9 cellular contexts compared by ENCODE assay signal in genomic region chr6:38715016-38715809, GRCh38. TPM values are rescaled to one million over a fixed set of nuclear protein-coding genes. Genes with fewer than 3 reads are reported as not detected.
A peak's percentile ranks its signal among the peaks of the same experiment; 100 is the strongest.
DNase-seq lines count a peak whose midpoint lies in the region; ATAC-seq, FAIRE-seq and TF ChIP-seq lines count a peak whose summit lies in the region.
"Had no signal": no experiment of that assay in that cellular context is flagged by ENCODE, and none has a peak within 500 bp of the region (broad histone marks: within the 10 kb centered on the region; RNA-seq: fewer than 3 reads in every experiment).

TSS of gene DNAH8 (plus strand) at chr6:38715311. CDS start at chr6:38722810, 7,499 bp downstream.

- H3K4me1 ChIP-seq in endothelial cell of umbilical vein (ENCODE audit: control insufficient read depth, extremely low read depth, insufficient read depth, low read length) (peaks cover 24% of the 10 kb centered on the region), osteoblast (ENCODE audit: insufficient read depth, low read length) (peaks cover 3% of the 10 kb centered on the region)

- dilution Hi-C loops in endothelial cell of umbilical vein (cut with MboI; ENCODE audit: extremely low pct_ligation_motif_present, low sequenced_read_pairs) = no loop called here

- no peaks in the 10 kb centered on the region for H3K36me3 Mint-ChIP-seq in CD4-positive, alpha-beta T cell (ENCODE audit: low read depth)
- H3K36me3 Mint-ChIP-seq in T-helper 17 cell (ENCODE audit: low read depth) = peaks cover 8% of the 10 kb centered on the region

- H3K27me3 ChIP-seq in CD4-positive, alpha-beta T cell (ENCODE audit: control insufficient read depth, insufficient read depth, low read length) = peaks cover 28% of the 10 kb centered on the region
- H3K27me3 ChIP-seq in endothelial cell of umbilical vein (ENCODE audit: control insufficient read depth in 2 of 2, insufficient read depth in 2 of 2, low read length in 2 of 2) = no peaks in the 10 kb centered on the region
- H3K27me3 ChIP-seq in osteoblast (ENCODE audit: insufficient read depth, low read length) = peaks cover 42% of the 10 kb centered on the region

- POLR2A ChIA-PET in CD4-positive, alpha-beta T cell (lab: Charles Lee) = interaction anchor here (1.8 to 2.0 kb wide), 3 partner anchors 12 to 76 kb away, joined by 5 to 20 read pairs (median 8); partner anchors contain the start of genes BTBD9 and GLO1
- POLR2A ChIA-PET in endothelial cell of umbilical vein (lab: Charles Lee) = interaction anchor here (0.6 to 0.7 kb wide), 2 partner anchors 12 to 13 kb away, joined by 3 to 4 read pairs; no protein-coding TSS in a partner anchor

- H3K9me3 ChIP-seq in CD4-positive, alpha-beta T cell (ENCODE audit: control insufficient read depth, low read length) = no peaks in the 10 kb centered on the region
- no peaks in the 10 kb centered on the region for H3K9me3 ChIP-seq in T-helper 17 cell (ENCODE audit: control insufficient read depth, low read length, poor library complexity, severe bottlenecking)
- H3K9me3 ChIP-seq in endothelial cell of umbilical vein (replicated peaks; ENCODE audit: control insufficient read depth, insufficient read depth, low read length) = no peaks in the 10 kb centered on the region
- no peaks in the 10 kb centered on the region for H3K9me3 ChIP-seq in osteoblast (ENCODE audit: low read depth, low read length)

- H2AFZ ChIP-seq in endothelial cell of umbilical vein (ENCODE audit: low read depth, low read length) (peak within 1 kb of the TSS; percentile 96), osteoblast (ENCODE audit: low read length) (peak within 1 kb of the TSS; percentile 71)

- peak; percentile 26 for ATAC-seq in CD4-positive, alpha-beta T cell (ENCODE audit: poor library complexity)
- no peak for ATAC-seq in T-helper 17 cell
- no peak for ATAC-seq in GM18502 (IDR thresholded peaks at IDR 0.05; ENCODE audit: poor library complexity, unreplicated experiment)

- no peaks in the 10 kb centered on the region for H3K36me3 ChIP-seq in endothelial cell of umbilical vein (ENCODE audit: control insufficient read depth in 2 of 2, extremely low read depth in 1 of 2, insufficient read depth in 2 of 2, low read length in 2 of 2)
- H3K36me3 ChIP-seq in osteoblast (ENCODE audit: insufficient read depth, low read length) = no peaks in the 10 kb centered on the region

- no peak for TF ChIP-seq POLR2A in endothelial cell of umbilical vein (IDR thresholded peaks at IDR 0.05; ENCODE audit: low read depth, low read length)

- H3K79me2 ChIP-seq in endothelial cell of umbilical vein (ENCODE audit: control insufficient read depth, insufficient read depth, low read length) (no peaks in the 10 kb centered on the region), osteoblast (ENCODE audit: insufficient read depth, low read length) (no peaks in the 10 kb centered on the region)

- peaks cover 54% of the 10 kb centered on the region for H3K27me3 Mint-ChIP-seq in CD4-positive, alpha-beta T cell
- peaks cover 27% of the 10 kb centered on the region for H3K27me3 Mint-ChIP-seq in T-helper 17 cell

- no TSS peak for BruUV-seq in endothelial cell of umbilical vein (replicated peaks; lab: Mats Ljungman, UMichigan)

- peaks cover 15% of the 10 kb centered on the region for H3K4me1 Mint-ChIP-seq in CD4-positive, alpha-beta T cell (ENCODE audit: low read depth)
- H3K4me1 Mint-ChIP-seq in T-helper 17 cell = peaks cover 16% of the 10 kb centered on the region

- no peak within 1 kb of the TSS for H3K27ac ChIP-seq in CD4-positive, alpha-beta T cell (ENCODE audit: low read depth, low read length)
- peak within 1 kb of the TSS; percentile 21 for H3K27ac ChIP-seq in endothelial cell of umbilical vein (ENCODE audit: insufficient read depth, low read depth, low read length)
- no peak within 1 kb of the TSS for H3K27ac ChIP-seq in osteoblast (ENCODE audit: low read depth, low read length)

- no peak for TF ChIP-seq CTCF in CD4-positive, alpha-beta T cell (IDR thresholded peaks at IDR 0.05)
- TF ChIP-seq CTCF in endothelial cell of umbilical vein (IDR thresholded peaks at IDR 0.05; ENCODE audit: extremely low read depth in 1 of 2, insufficient read depth in 1 of 2, low read depth in 1 of 2, low read length in 2 of 2) = no peak
- no peak for TF ChIP-seq CTCF in osteoblast (IDR thresholded peaks at IDR 0.05; ENCODE audit: extremely low read depth, low read depth, low read length)

- intact Hi-C loops in CD4-positive, alpha-beta T cell (cut with DNase I, micrococcal nuclease) = no loop called here
- intact Hi-C loops in endothelial cell of umbilical vein (cut with micrococcal nuclease) = no loop called here

- H3K4me3 ChIP-seq in endothelial cell of umbilical vein (replicated peaks in 1 of 3; ENCODE audit: insufficient read depth in 1 of 3, low read depth in 1 of 3, low read length in 3 of 3) = peak within 1 kb of the TSS; percentile 45 to 61 (median 59)
- H3K4me3 ChIP-seq in osteoblast (ENCODE audit: insufficient read depth, low read length) = peak within 1 kb of the TSS; percentile 52

- peak in 1 of 10 experiments; percentile 2 for DNase-seq in CD4-positive, alpha-beta T cell
- DNase-seq in T-helper 17 cell = no peak
- DNase-seq in endothelial cell of umbilical vein (ENCODE audit: low read depth, low spot score) = no peak
- DNase-seq in osteoblast (ENCODE audit: insufficient read length, low spot score, missing footprints) = peak; percentile 80
- DNase-seq in NCI-H1105 treated with DMSO at 0.1 percent for 48 hours (lab: John Stamatoyannopoulos, UW) = no peak
- no peak for DNase-seq in mesenteric fat pad (ENCODE audit: low spot score)
- no peak for DNase-seq in DMS79 treated with DMSO at 0.1 percent for 48 hours (lab: John Stamatoyannopoulos, UW)
- DNase-seq: hippocampal formation had no signal

- peak within 1 kb of the TSS; percentile 25 for H3K9ac ChIP-seq in endothelial cell of umbilical vein (replicated peaks; ENCODE audit: extremely low read depth, insufficient read depth, low read length)

- no peaks in the 10 kb centered on the region for H3K9me1 ChIP-seq in endothelial cell of umbilical vein (replicated peaks; ENCODE audit: control insufficient read depth, extremely low read depth, insufficient read depth, low read length)

- H4K20me1 ChIP-seq in endothelial cell of umbilical vein (replicated peaks; ENCODE audit: control insufficient read depth, extremely low read depth, insufficient read depth, low read length) (no peaks in the 10 kb centered on the region), osteoblast (ENCODE audit: insufficient read depth, low read length) (no peaks in the 10 kb centered on the region)

- peak within 1 kb of the TSS; percentile 49 for H3K4me3 Mint-ChIP-seq in CD4-positive, alpha-beta T cell
- peak within 1 kb of the TSS; percentile 71 for H3K4me3 Mint-ChIP-seq in T-helper 17 cell

- no peak for FAIRE-seq in endothelial cell of umbilical vein (lab: Jason Lieb, UNC)

- CTCF ChIA-PET in CD4-positive, alpha-beta T cell (lab: Charles Lee) = no interaction called here
- CTCF ChIA-PET in endothelial cell of umbilical vein (lab: Charles Lee) = interaction anchor here (0.6 to 3.0 kb wide), 3 partner anchors 9 to 58 kb away, joined by 3 to 11 read pairs (median 4); no protein-coding TSS in a partner anchor

- no peak within 1 kb of the TSS for H3K27ac Mint-ChIP-seq in CD4-positive, alpha-beta T cell
- peak within 1 kb of the TSS; percentile 5 for H3K27ac Mint-ChIP-seq in T-helper 17 cell

- H3K4me2 ChIP-seq in endothelial cell of umbilical vein (ENCODE audit: insufficient read depth, low read length) = peak within 1 kb of the TSS; percentile 90
- H3K4me2 ChIP-seq in osteoblast (ENCODE audit: insufficient read depth, low read length) = peak within 1 kb of the TSS; percentile 75

- no peaks in the 10 kb centered on the region for H3K9me3 Mint-ChIP-seq in CD4-positive, alpha-beta T cell

TF ChIP-seq in endothelial cell of umbilical vein, 7 proteins besides CTCF, POLR2A, EP300 and RAD21:
- TF ChIP-seq EZH2 (IDR thresholded peaks at IDR 0.05; ENCODE audit: borderline replicate concordance, low read depth, low read length, severe bottlenecking) = no peak
- no peak for TF ChIP-seq FOS (IDR thresholded peaks at IDR 0.05; ENCODE audit: borderline replicate concordance, insufficient read depth, low read length)
- no peak for TF ChIP-seq POLR2AphosphoS5 (IDR thresholded peaks at IDR 0.05; ENCODE audit: insufficient read depth, low read depth, low read length)
- no peak for TF ChIP-seq MAX (IDR thresholded peaks at IDR 0.05; ENCODE audit: insufficient read depth, insufficient read length)

RNA-seq across cellular contexts. Expression of gene DNAH8, which starts in this region (rescaled TPM):
- under 1 TPM in 1 of 2 experiments, not detected in 1; 0.03 TPM for total RNA-seq in CD4-positive, alpha-beta T cell
- total RNA-seq in T-helper 17 cell = under 1 TPM; 0.05 TPM
- 0.29 and 0.97 TPM in 2 replicates for total RNA-seq in endothelial cell of umbilical vein
- 0.45 and 0.61 TPM in 2 replicates for polyA plus RNA-seq in endothelial cell of umbilical vein
- 1.2 and 1.3 TPM in 2 replicates for polyA plus RNA-seq in endothelial cell of umbilical vein (2011; cell fraction: cytosol; rRNA removed)
- 3.4 and 4.2 TPM in 2 replicates for polyA plus RNA-seq in endothelial cell of umbilical vein (2011; cell fraction: nucleus; rRNA removed)
- polyA plus RNA-seq in endothelial cell of umbilical vein (2012) = 0.90 and 2.7 TPM in 2 replicates
- 1.1 and 1.6 TPM in 2 replicates for polyA minus RNA-seq in endothelial cell of umbilical vein
- not detected for polyA minus RNA-seq in endothelial cell of umbilical vein (2011; cell fraction: cytosol; rRNA and poly(A)+ RNA removed)
- 1.7 and 3.9 TPM in 2 replicates for polyA minus RNA-seq in endothelial cell of umbilical vein (2011; cell fraction: nucleus; rRNA and poly(A)+ RNA removed)
- total RNA-seq in osteoblast = under 0.01 and 0.36 TPM in 2 replicates
- not detected for total RNA-seq in mesenteric fat pad

Comparison
In these comparisons a context has a peak if more than half of its experiments do, and no peak if none do; other contexts are left out.
1. Peak in ATAC-seq in CD4-positive, alpha-beta T cell; RNA of the gene not detected or under 1 TPM.
2. Peak in DNase-seq, H3K4me3 ChIP-seq and H3K4me2 ChIP-seq in osteoblast; RNA of the gene not detected or under 1 TPM.